ENCODE assay signal across 1 cellular context in genomic region chr22:50102946-50103345, GRCh38.
TF ChIP-seq lines count a peak whose summit lies in the region.

No MANE protein-coding gene starts in this region.

TF ChIP-seq in HepG2, 621 proteins besides CTCF, POLR2A, EP300 and RAD21 (continued from another document and continues in another):
- TF ChIP-seq ZBTB26 (CRISPR knock-in tag; IDR thresholded peaks at IDR 0.05; ENCODE audit: borderline replicate concordance) (peak; percentile 85; the same call in 1 of the 2 replicates), NFYB (CRISPR knock-in tag; IDR thresholded peaks at IDR 0.05) (0 out of 2 replicates have a peak, but pooled peaks have one; percentile 17), SMAD3 (CRISPR knock-in tag; IDR thresholded peaks at IDR 0.05) (peak; percentile 39; the same call in 1 of the 2 replicates), ARHGAP35 (CRISPR knock-in tag; IDR thresholded peaks at IDR 0.05; ENCODE audit: borderline replicate concordance) (no peak), ZBTB44 (CRISPR knock-in tag; IDR thresholded peaks at IDR 0.05) (0 out of 2 replicates have a peak, but pooled peaks have one; percentile 51), ZNF800 (CRISPR knock-in tag; IDR thresholded peaks at IDR 0.05) (no peak), ELF3 (CRISPR knock-in tag; IDR thresholded peaks at IDR 0.05) (peak; percentile 51; the same call in 1 of the 2 replicates), MIXL1 (CRISPR knock-in tag; IDR thresholded peaks at IDR 0.05) (peak; percentile 31; the same call in 1 of the 2 replicates), ZNF563 (CRISPR knock-in tag; IDR thresholded peaks at IDR 0.05) (peak; percentile 81; the same call in 1 of the 2 replicates), ZNF331 (CRISPR knock-in tag; IDR thresholded peaks at IDR 0.05) (peak; percentile 60; the same call in 1 of the 2 replicates), ZNF256 (CRISPR knock-in tag; conservative IDR thresholded peaks at IDR 0.05) (0 out of 2 replicates have a peak, but pooled peaks have one; percentile 33), ZKSCAN5 (CRISPR knock-in tag; IDR thresholded peaks at IDR 0.05) (no peak), ZNF232 (CRISPR knock-in tag; IDR thresholded peaks at IDR 0.05; ENCODE audit: borderline replicate concordance) (peak; percentile 81; the same call in 1 of the 2 replicates), KLF16 (CRISPR knock-in tag; IDR thresholded peaks at IDR 0.05) (peak; percentile 49 to 84; a peak in 2 of 4 replicates), ZFP37 (CRISPR knock-in tag; IDR thresholded peaks at IDR 0.05; ENCODE audit: borderline replicate concordance) (peak; percentile 81; the same call in 1 of the 2 replicates), KAT2B (IDR thresholded peaks at IDR 0.05; ENCODE audit: borderline replicate concordance, low read depth, low read length) (no peak), FOXA3 (CRISPR knock-in tag; IDR thresholded peaks at IDR 0.05) (peak; percentile 71), HBP1 (CRISPR knock-in tag; IDR thresholded peaks at IDR 0.05; ENCODE audit: low read depth) (peak; percentile 65; the same call in 1 of the 2 replicates), SNAPC5 (CRISPR knock-in tag; IDR thresholded peaks at IDR 0.05; ENCODE audit: borderline replicate concordance) (no peak), GABPB1 (CRISPR knock-in tag; IDR thresholded peaks at IDR 0.05) (peak; percentile 55), ATF5 (CRISPR knock-in tag; IDR thresholded peaks at IDR 0.05; ENCODE audit: low read depth) (no peak), NFKB2 (CRISPR knock-in tag; IDR thresholded peaks at IDR 0.05; ENCODE audit: borderline replicate concordance) (peak; percentile 87), FOXC1 (CRISPR knock-in tag; IDR thresholded peaks at IDR 0.05; ENCODE audit: borderline replicate concordance) (peak; percentile 78), ZNF44 (CRISPR knock-in tag; IDR thresholded peaks at IDR 0.05) (no peak), NAIF1 (CRISPR knock-in tag; IDR thresholded peaks at IDR 0.05; ENCODE audit: borderline replicate concordance) (no peak), TRIM22 (IDR thresholded peaks at IDR 0.05) (no peak), AKAP8 (CRISPR knock-in tag; IDR thresholded peaks at IDR 0.05) (no peak), ZNF30 (CRISPR knock-in tag; IDR thresholded peaks at IDR 0.05) (no peak), NR1H2 (CRISPR knock-in tag; IDR thresholded peaks at IDR 0.05; ENCODE audit: borderline replicate concordance, low read depth) (no peak), ZBTB14 (CRISPR knock-in tag; IDR thresholded peaks at IDR 0.05) (no peak), RNF2 (conservative IDR thresholded peaks at IDR 0.05; ENCODE audit: low read depth) (peak; percentile 89), ZSCAN21 (CRISPR knock-in tag; IDR thresholded peaks at IDR 0.05; ENCODE audit: borderline replicate concordance) (peak; percentile 82), CBX2 (IDR thresholded peaks at IDR 0.05; ENCODE audit: low read depth, low read length) (no peak), CBX2 (CRISPR knock-in tag; IDR thresholded peaks at IDR 0.05; ENCODE audit: low read depth) (0 out of 2 replicates have a peak, but pooled peaks have one; percentile 41), ZFP1 (CRISPR knock-in tag; IDR thresholded peaks at IDR 0.05) (no peak), MXI1 (IDR thresholded peaks at IDR 0.05; ENCODE audit: borderline replicate concordance, low read depth, low read length) (peak; percentile 45; the same call in 1 of the 3 replicates), KLF9 (CRISPR knock-in tag; IDR thresholded peaks at IDR 0.05; ENCODE audit: low read depth) (no peak), HDAC2 (CRISPR knock-in tag; IDR thresholded peaks at IDR 0.05) (0 out of 2 replicates have a peak, but pooled peaks have one; percentile 33), ZZZ3 (CRISPR knock-in tag; IDR thresholded peaks at IDR 0.05; ENCODE audit: borderline replicate concordance) (0 out of 2 replicates have a peak, but pooled peaks have one; percentile 31), ZNF589 (CRISPR knock-in tag; conservative IDR thresholded peaks at IDR 0.05) (peak; percentile 57; the same call in 1 of the 2 replicates), ZNF788 (CRISPR knock-in tag; IDR thresholded peaks at IDR 0.05; ENCODE audit: borderline replicate concordance) (0 out of 2 replicates have a peak, but pooled peaks have one; percentile 55), NFAT5 (CRISPR knock-in tag; IDR thresholded peaks at IDR 0.05) (peak; percentile 71; the same call in 1 of the 2 replicates), DRAP1 (CRISPR knock-in tag; IDR thresholded peaks at IDR 0.05) (peak; percentile 15; the same call in 1 of the 2 replicates), SOX5 (CRISPR knock-in tag; IDR thresholded peaks at IDR 0.05; ENCODE audit: borderline replicate concordance) (no peak), ZNF276 (CRISPR knock-in tag; IDR thresholded peaks at IDR 0.05; ENCODE audit: low read depth) (no peak)
